Comparison of ENCODE assay signal across 32 cellular contexts in genomic region chr4:48396043-48396442, GRCh38.
"Had no signal": no experiment of that assay in that cellular context is flagged by ENCODE, and none has a peak within 500 bp of the region (broad histone marks: within the 10 kb centered on the region; RNA-seq: fewer than 3 reads in every experiment).

No MANE protein-coding gene starts in this region.

- H3K4me1 Mint-ChIP-seq: nephron progenitor cell had no signal

- H3K27me3 Mint-ChIP-seq: naive thymus-derived CD8-positive, alpha-beta T cell; natural killer cell treated with Interleukin-12 subunit alpha and Interleukin-12 subunit beta and Interleukin-15 and Interleukin-18, amount 100 ng/mL, for 72 hours; progenitor cell of endocrine pancreas; stimulated activated memory B cell treated with anti-CD40 and anti-IgM and Interleukin-4, amounts not matched to agents 10 μg/mL and 1 μg/mL and 100 μg/mL, for 72 hours; stimulated activated naive CD8-positive, alpha-beta T cell treated with anti-CD3 and anti-CD28 coated beads, Interleukin-15, amount 100 ng/mL, for 72 hours; type B pancreatic cell had no signal

- H3K9me3 ChIP-seq: ovary, psoas muscle, spleen, suprapubic skin, testis, tibial artery, transverse colon, upper lobe of right lung, uterus had no signal

- H3K36me3 ChIP-seq: ovary, uterus had no signal

- H3K4me3 Mint-ChIP-seq: naive thymus-derived CD8-positive, alpha-beta T cell; natural killer cell treated with Interleukin-12 subunit alpha and Interleukin-12 subunit beta and Interleukin-15 and Interleukin-18, amount 100 ng/mL, for 72 hours; nephron progenitor cell; neural crest cell; stimulated activated memory B cell treated with anti-CD40 and anti-IgM and Interleukin-4, amounts not matched to agents 10 μg/mL and 1 μg/mL and 100 μg/mL, for 72 hours; stimulated activated naive CD8-positive, alpha-beta T cell treated with anti-CD3 and anti-CD28 coated beads, Interleukin-15, amount 100 ng/mL, for 72 hours; type B pancreatic cell had no signal

- DNase-seq: naive thymus-derived CD8-positive, alpha-beta T cell; nephron progenitor cell; occipital lobe; ovary; posterior cingulate gyrus; psoas muscle; right cardiac atrium; spleen; stimulated activated CD4-positive, alpha-beta T cell treated with anti-CD3 and anti-CD28 coated beads, Interleukin-12 subunit alpha, Interleukin-12 subunit beta, amount 100 ng/mL, for 4 hours; stimulated activated CD4-positive, alpha-beta T cell treated with anti-CD3 and anti-CD28 coated beads, Interleukin-1b, Interleukin-23, amount 100 ng/mL, for 48 hours; stimulated activated CD4-positive, alpha-beta T cell treated with anti-CD3 and anti-CD28 coated beads, Interleukin-4, amount 100 ng/mL, for 1 hour; stimulated activated CD4-positive, alpha-beta T cell treated with anti-CD3 and anti-CD28 coated beads, Interleukin-4, amount 100 ng/mL, for 4 hours; stimulated activated CD8-positive, alpha-beta memory T cell treated with anti-CD3 and anti-CD28 coated beads, Interleukin-4, amount 100 ng/mL, for 48 hours; stimulated activated naive CD4-positive, alpha-beta T cell; stimulated activated naive CD8-positive, alpha-beta T cell treated with anti-CD3 and anti-CD28 coated beads, Interleukin-15, amount 100 ng/mL, for 72 hours; stimulated activated naive CD8-positive, alpha-beta T cell treated with anti-CD3 and anti-CD28 coated beads, Interleukin-15, Interleukin-2, amounts not matched to agents 100 U/mL and 50 U/mL, for 24 hours; substantia nigra; testis; tibial artery; transverse colon; upper lobe of right lung; uterus had no signal

- H3K27me3 ChIP-seq: ovary, spleen, suprapubic skin, testis, tibial artery, transverse colon, upper lobe of right lung, uterus had no signal

- H2AFZ ChIP-seq: parathyroid adenoma had no signal

- H3K27ac Mint-ChIP-seq: naive thymus-derived CD8-positive, alpha-beta T cell; natural killer cell treated with Interleukin-12 subunit alpha and Interleukin-12 subunit beta and Interleukin-15 and Interleukin-18, amount 100 ng/mL, for 72 hours; nephron progenitor cell; progenitor cell of endocrine pancreas; stimulated activated memory B cell treated with anti-CD40 and anti-IgM and Interleukin-4, amounts not matched to agents 10 μg/mL and 1 μg/mL and 100 μg/mL, for 72 hours; stimulated activated naive CD8-positive, alpha-beta T cell treated with anti-CD3 and anti-CD28 coated beads, Interleukin-15, amount 100 ng/mL, for 72 hours; type B pancreatic cell had no signal

- ATAC-seq: naive thymus-derived CD8-positive, alpha-beta T cell; natural killer cell treated with Interleukin-12 subunit alpha and Interleukin-12 subunit beta and Interleukin-15 and Interleukin-18, amount 100 ng/mL, for 72 hours; psoas muscle; right cardiac atrium; sciatic nerve; stimulated activated memory B cell treated with anti-CD40 and anti-IgM and Interleukin-4, amounts not matched to agents 10 μg/mL and 1 μg/mL and 100 μg/mL, for 72 hours; stimulated activated naive CD8-positive, alpha-beta T cell treated with anti-CD3 and anti-CD28 coated beads, Interleukin-15, amount 100 ng/mL, for 72 hours; stimulated activated naive CD8-positive, alpha-beta T cell treated with anti-CD3 and anti-CD28 coated beads, Interleukin-15, Interleukin-2, amounts not matched to agents 100 U/mL and 50 U/mL, for 24 hours; upper lobe of right lung had no signal

- H3K4me1 ChIP-seq: parathyroid adenoma, spleen, suprapubic skin, testis, tibial artery, transverse colon, upper lobe of right lung, uterus had no signal

- H3K9me3 Mint-ChIP-seq: natural killer cell treated with Interleukin-12 subunit alpha and Interleukin-12 subunit beta and Interleukin-15 and Interleukin-18, amount 100 ng/mL, for 72 hours; stimulated activated memory B cell treated with anti-CD40 and anti-IgM and Interleukin-4, amounts not matched to agents 10 μg/mL and 1 μg/mL and 100 μg/mL, for 72 hours; stimulated activated naive CD8-positive, alpha-beta T cell treated with anti-CD3 and anti-CD28 coated beads, Interleukin-15, amount 100 ng/mL, for 72 hours; type B pancreatic cell had no signal

- H3K4me3 ChIP-seq: ovary, psoas muscle, skin epidermis, smooth muscle cell, spleen, suprapubic skin, testis, tibial artery, transverse colon, upper lobe of right lung, uterus had no signal

- H3K9ac ChIP-seq: parathyroid adenoma had no signal

- H3K27ac ChIP-seq: ovary, parathyroid adenoma, psoas muscle, skin epidermis, spleen, suprapubic skin, testis, tibial artery, transverse colon, upper lobe of right lung, uterus had no signal

- H3K4me2 ChIP-seq: smooth muscle cell had no signal
